In genomic region chr4:150746156-150746555, GRCh38 we compare ENCODE assay signal across 18 cellular contexts.
DNase-seq lines count a peak whose midpoint lies in the region; ATAC-seq, FAIRE-seq and TF ChIP-seq lines count a peak whose summit lies in the region.
"Had no signal": no experiment of that assay in that cellular context is flagged by ENCODE, and none has a peak within 500 bp of the region (broad histone marks: within the 10 kb centered on the region; RNA-seq: fewer than 3 reads in every experiment).

No MANE protein-coding gene starts in this region.

- no peak overlapping the region for H3K4me3 ChIP-seq in fibroblast of pulmonary artery (replicated peaks; ENCODE audit: low read depth, low read length)
- H3K4me3 ChIP-seq in small intestine (ENCODE audit: low read depth in 1 of 2, low read length in 2 of 2): no peak overlapping the region
- H3K4me3 ChIP-seq in suprapubic skin: no peak overlapping the region
- H3K4me3 ChIP-seq: BLaER1 treated with 17β-estradiol and CSF1 and Interleukin-3, amounts not matched to agents 10 nM and 100 nM; thoracic aorta had no signal

- H3K4me1 ChIP-seq in small intestine (ENCODE audit: control insufficient read depth in 2 of 2, insufficient read depth in 1 of 2, low read depth in 1 of 2, low read length in 1 of 2) (no peaks in the 10 kb centered on the region), suprapubic skin (no peaks in the 10 kb centered on the region)
- H3K4me1 ChIP-seq: BLaER1 treated with 17β-estradiol and CSF1 and Interleukin-3, amounts not matched to agents 10 nM and 100 nM had no signal

- no peaks in the 10 kb centered on the region for H3K9me3 ChIP-seq in small intestine (ENCODE audit: control insufficient read depth, low read depth)
- no peaks in the 10 kb centered on the region for H3K9me3 ChIP-seq in suprapubic skin
- H3K9me3 ChIP-seq: BLaER1 treated with 17β-estradiol and CSF1 and Interleukin-3, amounts not matched to agents 10 nM and 100 nM had no signal

- H3K27ac ChIP-seq in small intestine (ENCODE audit: low read depth in 1 of 2, low read length in 1 of 2) (no peak overlapping the region), suprapubic skin (no peak overlapping the region)
- H3K27ac ChIP-seq: BLaER1 treated with 17β-estradiol and CSF1 and Interleukin-3, amounts not matched to agents 10 nM and 100 nM; thoracic aorta had no signal

- 83 to 90% (median 89%) methylated on average over 4 of the region's 4 CpGs for WGBS in small intestine, 3 donors
- WGBS in suprapubic skin: 83% methylated on average over 4 of the region's 4 CpGs

- no peak for TF ChIP-seq EP300 in suprapubic skin (IDR thresholded peaks at IDR 0.05)

- H3K27me3 ChIP-seq in small intestine (ENCODE audit: control insufficient read depth in 2 of 2, insufficient read depth in 2 of 2, low read length in 2 of 2) (no peaks in the 10 kb centered on the region), suprapubic skin (no peaks in the 10 kb centered on the region)
- H3K27me3 ChIP-seq: BLaER1 treated with 17β-estradiol and CSF1 and Interleukin-3, amounts not matched to agents 10 nM and 100 nM had no signal

- TF ChIP-seq CTCF in fibroblast of pulmonary artery (IDR thresholded peaks at IDR 0.05; ENCODE audit: low read length, missing control alignments): no peak
- TF ChIP-seq CTCF in suprapubic skin (IDR thresholded peaks at IDR 0.05): no peak

- no peak for TF ChIP-seq POLR2A in suprapubic skin (IDR thresholded peaks at IDR 0.05)

- peak; percentile 18 for DNase-seq in HS-5 (ENCODE audit: low read depth)
- peak; percentile 57 for DNase-seq in amniotic epithelial cell (ENCODE audit: low read depth)
- peak; percentile 48 for DNase-seq in fibroblast of pulmonary artery (ENCODE audit: low read depth)
- DNase-seq in small intestine: peak; percentile 5
- no peak for DNase-seq in suprapubic skin (ENCODE audit: low spot score in 2 of 2)
- DNase-seq: activated CD4-positive, alpha-beta T cell treated with anti-CD3 and anti-CD28 coated beads, Interleukin-2, amount 50 U/mL, for 4 hours; activated naive CD4-positive, alpha-beta T cell treated with anti-CD3 and anti-CD28 coated beads, Interleukin-2, amount 10 ng/mL, durations not matched to agents 7 days and 5 days; effector CD8-positive, alpha-beta T cell; naive thymus-derived CD8-positive, alpha-beta T cell; NCI-H146; NCI-H345; NK-92 treated with Interleukin-12 subunit alpha and Interleukin-12 subunit beta, amount 100 ng/mL, for 24 hours; stimulated activated CD4-positive, alpha-beta T cell treated with anti-CD3 and anti-CD28 coated beads, Interleukin-12 subunit alpha, Interleukin-12 subunit beta, amount 100 ng/mL, for 4 hours had no signal

- H3K36me3 ChIP-seq in small intestine (ENCODE audit: control insufficient read depth in 2 of 2, insufficient read depth in 2 of 2, low read length in 2 of 2) (no peaks in the 10 kb centered on the region), suprapubic skin (no peaks in the 10 kb centered on the region)
- H3K36me3 ChIP-seq: BLaER1 treated with 17β-estradiol and CSF1 and Interleukin-3, amounts not matched to agents 10 nM and 100 nM; thoracic aorta had no signal

- no peak for FAIRE-seq in small intestine (lab: Jason Lieb, UNC)
- FAIRE-seq: H1 had no signal

- ATAC-seq in HG02973 (IDR thresholded peaks at IDR 0.05; ENCODE audit: unreplicated experiment) (no peak), GM18861 (IDR thresholded peaks at IDR 0.05; ENCODE audit: unreplicated experiment) (no peak)
- ATAC-seq: naive thymus-derived CD8-positive, alpha-beta T cell had no signal

Comparison
In these comparisons a context has a peak if more than half of its experiments do, and no peak if none do; other contexts are left out.
1. DNase-seq: peak in HS-5 (single experiment), amniotic epithelial cell (single experiment), fibroblast of pulmonary artery (single experiment) and small intestine (single experiment); none in suprapubic skin (0 of 2).